ENCODE assay signal across 7 cellular contexts in genomic region chr21:36147891-36148290, GRCh38. TPM values are rescaled to one million over a fixed set of nuclear protein-coding genes. Genes with fewer than 3 reads are reported as not detected.
"Had no signal": no experiment of that assay in that cellular context is flagged by ENCODE, and none has a peak within 500 bp of the region (broad histone marks: within the 10 kb centered on the region; RNA-seq: fewer than 3 reads in every experiment).

No MANE protein-coding gene starts in this region.

- H3K4me1 ChIP-seq: HAP-1 had no signal

- H3K4me3 Mint-ChIP-seq: HFFc6 had no signal

- H3K36me3 ChIP-seq: HAP-1 had no signal

- H3K27me3 Mint-ChIP-seq: IgD-negative memory B cell had no signal

- H3K9me3 ChIP-seq: HAP-1 had no signal

- H3K27ac Mint-ChIP-seq: HFFc6, IgD-negative memory B cell had no signal

- DNase-seq: GM23248, GOT3, H7, HFFc6 had no signal

- H3K9me3 Mint-ChIP-seq: HFFc6, IgD-negative memory B cell had no signal

- H3K27ac ChIP-seq: GM23248 had no signal

- H3K4me3 ChIP-seq: GM23248, HAP-1 had no signal

RNA-seq across cellular contexts. Expression of gene CBR3, which starts 13.0 kb away (rescaled TPM):
- total RNA-seq: HepG2 had no signal
- polyA plus RNA-seq: HepG2 had no signal
